ENCODE assay signal across 26 cellular contexts in genomic region chr1:100304921-100305320, GRCh38.
"Had no signal": no experiment of that assay in that cellular context is flagged by ENCODE, and none has a peak within 500 bp of the region (broad histone marks: within the 10 kb centered on the region; RNA-seq: fewer than 3 reads in every experiment).

No MANE protein-coding gene starts in this region.

- H3K27ac ChIP-seq: parathyroid adenoma, psoas muscle, sigmoid colon, stomach, thyroid gland, upper lobe of right lung had no signal

- H3K4me3 ChIP-seq: psoas muscle, sigmoid colon, stomach, thyroid gland, upper lobe of right lung had no signal

- H3K9me3 ChIP-seq: psoas muscle, sigmoid colon, stomach, thyroid gland, upper lobe of right lung had no signal

- H3K36me3 ChIP-seq: sigmoid colon, stomach, thyroid gland, upper lobe of right lung had no signal

- DNase-seq: activated CD4-positive, alpha-beta T cell treated with anti-CD3 and anti-CD28 coated beads for 36 hours; activated CD4-positive, CD25-positive, alpha-beta regulatory T cell; activated CD8-positive, alpha-beta memory T cell treated with anti-CD3 and anti-CD28 coated beads, Interleukin-2, amount 10 ng/mL, durations not matched to agents 7 days and 5 days; activated CD8-positive, alpha-beta T cell treated with anti-CD3 and anti-CD28 coated beads, Interleukin-2, amount 10 ng/mL, durations not matched to agents 7 days and 5 days; activated naive CD4-positive, alpha-beta T cell treated with Interleukin-2 at 50 U/mL for 16 hours; activated T-cell treated with anti-CD3 and anti-CD28 coated beads for 4 hours; activated T-cell treated with anti-CD3 and anti-CD28 coated beads, Interleukin-2, amount 50 U/mL, for 72 hours; anterior cingulate cortex; endodermal cell; foreskin fibroblast; head of caudate nucleus; hippocampal formation; midbrain; naive thymus-derived CD4-positive, alpha-beta T cell; nucleus accumbens; psoas muscle; sigmoid colon; small intestine; stimulated activated CD4-positive, alpha-beta T cell treated with anti-CD3 and anti-CD28 coated beads, Interleukin-1b, Interleukin-23, amount 100 ng/mL, for 48 hours; stimulated activated CD4-positive, alpha-beta T cell treated with anti-CD3 and anti-CD28 coated beads, Interleukin-4, amount 100 ng/mL, for 4 hours; stimulated activated naive B cell treated with anti-CD40 and anti-IgM and Interleukin-4, amounts not matched to agents 10 μg/mL and 1 μg/mL and 100 μg/mL, for 72 hours; stomach; thyroid gland; upper lobe of right lung had no signal

- ATAC-seq: activated CD4-positive, alpha-beta T cell treated with anti-CD3 and anti-CD28 coated beads for 36 hours; activated CD8-positive, alpha-beta memory T cell treated with anti-CD3 and anti-CD28 coated beads, Interleukin-2, amount 10 ng/mL, durations not matched to agents 7 days and 5 days; activated CD8-positive, alpha-beta T cell treated with anti-CD3 and anti-CD28 coated beads, Interleukin-2, amount 10 ng/mL, durations not matched to agents 7 days and 5 days; activated T-cell treated with anti-CD3 and anti-CD28 coated beads, Interleukin-2, amount 50 U/mL, for 72 hours; esophagus mucosa; naive thymus-derived CD4-positive, alpha-beta T cell; psoas muscle; stimulated activated naive B cell treated with anti-CD40 and anti-IgM and Interleukin-4, amounts not matched to agents 10 μg/mL and 1 μg/mL and 100 μg/mL, for 72 hours had no signal

- H3K4me1 ChIP-seq: parathyroid adenoma, psoas muscle, thyroid gland, upper lobe of right lung had no signal

- H3K27me3 ChIP-seq: sigmoid colon, stomach, thyroid gland, upper lobe of right lung had no signal
